ENCODE assay signal across 1 cellular context in the genomic region with DNA sequence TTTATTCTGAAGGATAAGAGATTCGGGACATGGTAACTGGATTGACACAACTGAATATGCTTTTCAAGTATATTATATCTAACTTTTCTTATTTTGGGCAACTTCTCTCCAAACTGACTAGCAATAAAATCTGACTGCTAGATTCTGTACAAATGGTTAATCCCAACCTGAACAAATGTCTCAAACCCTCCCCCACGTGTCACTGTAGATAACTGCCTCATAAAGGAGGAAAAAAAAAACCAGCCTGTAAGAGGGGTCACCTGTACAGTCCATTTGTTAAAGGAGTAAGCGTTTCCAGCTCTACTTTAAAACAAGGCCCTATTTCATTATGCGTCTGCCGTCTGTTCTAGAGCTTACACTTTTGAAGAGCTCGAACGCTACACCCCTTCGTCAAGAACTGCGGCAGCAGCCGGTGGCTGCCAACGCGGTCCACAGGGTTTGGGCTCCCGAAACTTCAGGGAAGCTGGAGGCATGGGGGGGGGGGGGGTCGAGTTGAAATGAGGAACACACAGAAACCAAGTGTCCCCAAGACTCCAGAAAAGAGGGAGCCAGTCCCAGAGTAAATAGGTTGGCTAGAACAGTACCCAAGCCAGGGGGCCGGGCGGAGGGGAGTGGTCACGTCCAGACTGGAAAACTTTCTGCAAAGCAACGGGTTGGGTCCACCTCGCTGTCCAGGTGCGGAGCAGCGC.
TF ChIP-seq lines count a peak whose summit lies in the region.

No MANE protein-coding gene starts in this region.

TF ChIP-seq in HepG2, 621 proteins besides CTCF, POLR2A, EP300 and RAD21:
- peak; percentile 58; the same call in 1 of the 2 replicates for TF ChIP-seq ZNF652 (CRISPR knock-in tag; IDR thresholded peaks at IDR 0.05; ENCODE audit: borderline replicate concordance, low read depth)
- TF ChIP-seq ZSCAN9 (CRISPR knock-in tag; IDR thresholded peaks at IDR 0.05; ENCODE audit: borderline replicate concordance) = no peak
- TF ChIP-seq, protein P1, sequence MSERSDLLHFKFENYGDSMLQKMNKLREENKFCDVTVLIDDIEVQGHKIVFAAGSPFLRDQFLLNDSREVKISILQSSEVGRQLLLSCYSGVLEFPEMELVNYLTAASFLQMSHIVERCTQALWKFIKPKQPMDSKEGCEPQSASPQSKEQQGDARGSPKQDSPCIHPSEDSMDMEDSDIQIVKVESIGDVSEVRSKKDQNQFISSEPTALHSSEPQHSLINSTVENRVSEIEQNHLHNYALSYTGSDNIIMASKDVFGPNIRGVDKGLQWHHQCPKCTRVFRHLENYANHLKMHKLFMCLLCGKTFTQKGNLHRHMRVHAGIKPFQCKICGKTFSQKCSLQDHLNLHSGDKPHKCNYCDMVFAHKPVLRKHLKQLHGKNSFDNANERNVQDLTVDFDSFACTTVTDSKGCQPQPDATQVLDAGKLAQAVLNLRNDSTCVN (CRISPR knock-in tag; IDR thresholded peaks at IDR 0.05; ENCODE audit: borderline replicate concordance) = peak; percentile 99
- 0 out of 2 replicates have a peak, but pooled peaks have one; percentile 19 for TF ChIP-seq ZNF20 (CRISPR knock-in tag; IDR thresholded peaks at IDR 0.05)
- TF ChIP-seq KLF16 (CRISPR knock-in tag; IDR thresholded peaks at IDR 0.05) = no peak
- no peak for TF ChIP-seq ZNF549 (CRISPR knock-in tag; IDR thresholded peaks at IDR 0.05)
- TF ChIP-seq MZF1 (CRISPR knock-in tag; IDR thresholded peaks at IDR 0.05; ENCODE audit: borderline replicate concordance) = 0 out of 2 replicates have a peak, but pooled peaks have one; percentile 15
- no peak for TF ChIP-seq FOXM1 (CRISPR knock-in tag; IDR thresholded peaks at IDR 0.05)
- TF ChIP-seq CAMTA2 (CRISPR knock-in tag; IDR thresholded peaks at IDR 0.05; ENCODE audit: borderline replicate concordance) = 0 out of 2 replicates have a peak, but pooled peaks have one; percentile 90
- TF ChIP-seq ZKSCAN8 (CRISPR knock-in tag; IDR thresholded peaks at IDR 0.05; ENCODE audit: borderline replicate concordance) = no peak
- no peak for TF ChIP-seq ZHX2 (IDR thresholded peaks at IDR 0.05; ENCODE audit: low read depth)
- TF ChIP-seq ZHX2 (CRISPR knock-in tag; IDR thresholded peaks at IDR 0.05; ENCODE audit: borderline replicate concordance) = no peak
- no peak for TF ChIP-seq CEBPG (CRISPR knock-in tag; IDR thresholded peaks at IDR 0.05)
- 0 out of 2 replicates have a peak, but pooled peaks have one; percentile 25 for TF ChIP-seq ZNF75D (CRISPR knock-in tag; IDR thresholded peaks at IDR 0.05; ENCODE audit: borderline replicate concordance)
